In the genomic region with DNA sequence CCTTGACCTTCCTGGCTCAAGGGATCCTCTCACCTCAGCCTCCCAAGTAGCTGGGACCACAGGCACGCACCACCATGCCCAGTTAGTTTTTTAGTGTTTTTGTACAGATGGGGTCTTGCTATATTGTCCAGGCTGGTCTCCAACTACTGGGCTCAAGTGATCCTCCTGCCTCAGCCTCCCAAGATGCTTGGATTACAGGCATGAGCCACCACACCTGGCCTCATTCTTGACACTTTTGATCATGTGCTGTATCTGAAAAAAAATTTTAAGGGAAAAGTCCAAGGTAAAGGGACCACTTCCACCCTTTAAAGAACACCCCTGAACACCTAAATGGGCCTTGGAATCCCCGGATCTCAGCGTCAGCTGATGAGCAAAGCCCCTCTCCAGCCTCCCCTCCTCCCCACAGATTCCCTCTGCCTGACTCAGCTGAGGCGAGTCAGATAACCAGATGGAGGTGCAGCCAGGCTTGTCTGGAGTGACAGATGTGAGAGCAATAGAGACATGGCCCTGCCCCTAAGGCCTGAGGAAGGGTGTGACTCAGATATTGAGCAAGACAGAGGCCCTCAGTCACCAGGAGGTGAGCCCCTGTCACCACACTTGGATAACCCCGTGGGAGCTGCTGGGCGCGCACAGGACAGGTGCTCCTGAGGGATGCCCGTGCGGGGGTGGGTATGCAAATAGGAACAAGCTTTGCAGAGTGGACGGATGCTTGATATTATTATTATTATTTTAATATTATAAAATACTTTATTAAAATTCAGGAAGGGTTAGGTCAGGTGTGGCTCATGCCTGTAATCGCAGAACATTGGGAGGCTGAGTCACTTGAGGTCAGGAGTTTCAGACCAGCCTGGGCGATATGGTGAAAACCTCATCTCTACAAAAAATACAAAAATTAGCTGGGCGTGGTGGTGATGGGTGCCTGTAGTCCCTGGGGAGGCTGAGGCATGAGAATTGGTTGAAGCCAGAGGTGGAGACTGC, we compare ENCODE assay signal across 1 cellular context.
TF ChIP-seq lines count a peak whose summit lies in the region.

No MANE protein-coding gene starts in this region.

TF ChIP-seq in HEK293, 187 proteins besides CTCF, POLR2A, EP300 and RAD21 (continued from another document and continues in another):
- TF ChIP-seq ZNF692 (tag by site-specific recombination; IDR thresholded peaks at IDR 0.05) (no peak), SP7 (tag by site-specific recombination; IDR thresholded peaks at IDR 0.05) (peak; percentile 64; the same call in 1 of the 2 replicates), ZNF585B (tag by site-specific recombination; IDR thresholded peaks at IDR 0.05) (no peak), ZNF19 (tag by site-specific recombination; IDR thresholded peaks at IDR 0.05; ENCODE audit: low read depth) (no peak), MEIS1 (CRISPR knock-in tag; IDR thresholded peaks at IDR 0.05; ENCODE audit: borderline replicate concordance) (no peak), GLI2 (tag by site-specific recombination; IDR thresholded peaks at IDR 0.05; ENCODE audit: borderline replicate concordance, low read depth) (no peak), ZBTB1 (tag by site-specific recombination; IDR thresholded peaks at IDR 0.05) (no peak), ZNF660 (tag by site-specific recombination; IDR thresholded peaks at IDR 0.05) (peak; percentile 36; the same call in 1 of the 2 replicates), ZNF404 (tag by site-specific recombination; IDR thresholded peaks at IDR 0.05) (no peak), ZNF335 (tag by site-specific recombination; conservative IDR thresholded peaks at IDR 0.05) (peak; percentile 61), PRDM4 (tag by site-specific recombination; IDR thresholded peaks at IDR 0.05) (no peak), ZNF366 (tag by site-specific recombination; conservative IDR thresholded peaks at IDR 0.05) (peak; percentile 86), SCRT2 (tag by site-specific recombination; IDR thresholded peaks at IDR 0.05) (no peak), ZNF645 (tag by site-specific recombination; IDR thresholded peaks at IDR 0.05) (no peak), ZBTB8A (tag by site-specific recombination; IDR thresholded peaks at IDR 0.05) (no peak), KLF1 (tag by site-specific recombination; IDR thresholded peaks at IDR 0.05) (peak; percentile 44), SP2 (tag by site-specific recombination; IDR thresholded peaks at IDR 0.05) (peak; percentile 40), ZNF121 (tag by site-specific recombination; IDR thresholded peaks at IDR 0.05) (peak; percentile 99), ZFP37 (tag by site-specific recombination; IDR thresholded peaks at IDR 0.05) (no peak), ZNF416 (tag by site-specific recombination; IDR thresholded peaks at IDR 0.05) (no peak), ZNF394 (tag by site-specific recombination; IDR thresholded peaks at IDR 0.05; ENCODE audit: borderline replicate concordance) (peak; percentile 59), ZNF138 (tag by site-specific recombination; IDR thresholded peaks at IDR 0.05; ENCODE audit: borderline replicate concordance) (no peak), ZEB2 (tag by site-specific recombination; IDR thresholded peaks at IDR 0.05) (0 out of 2 replicates have a peak, but pooled peaks have one; percentile 21), ZNF423 (tag by site-specific recombination; IDR thresholded peaks at IDR 0.05) (no peak), ZNF223 (tag by site-specific recombination; IDR thresholded peaks at IDR 0.05) (no peak), ZNF621 (tag by site-specific recombination; IDR thresholded peaks at IDR 0.05) (no peak), WT1 (tag by site-specific recombination; IDR thresholded peaks at IDR 0.05) (0 out of 2 replicates have a peak, but pooled peaks have one; percentile 23), ZNF174 (tag by site-specific recombination; IDR thresholded peaks at IDR 0.05) (no peak), TRIM28 (IDR thresholded peaks at IDR 0.05; ENCODE audit: borderline replicate concordance, low read length) (no peak), ZBTB17 (tag by site-specific recombination; IDR thresholded peaks at IDR 0.05) (peak; percentile 80), ZNF10 (tag by site-specific recombination; IDR thresholded peaks at IDR 0.05) (no peak)
- TF ChIP-seq, protein P1, sequence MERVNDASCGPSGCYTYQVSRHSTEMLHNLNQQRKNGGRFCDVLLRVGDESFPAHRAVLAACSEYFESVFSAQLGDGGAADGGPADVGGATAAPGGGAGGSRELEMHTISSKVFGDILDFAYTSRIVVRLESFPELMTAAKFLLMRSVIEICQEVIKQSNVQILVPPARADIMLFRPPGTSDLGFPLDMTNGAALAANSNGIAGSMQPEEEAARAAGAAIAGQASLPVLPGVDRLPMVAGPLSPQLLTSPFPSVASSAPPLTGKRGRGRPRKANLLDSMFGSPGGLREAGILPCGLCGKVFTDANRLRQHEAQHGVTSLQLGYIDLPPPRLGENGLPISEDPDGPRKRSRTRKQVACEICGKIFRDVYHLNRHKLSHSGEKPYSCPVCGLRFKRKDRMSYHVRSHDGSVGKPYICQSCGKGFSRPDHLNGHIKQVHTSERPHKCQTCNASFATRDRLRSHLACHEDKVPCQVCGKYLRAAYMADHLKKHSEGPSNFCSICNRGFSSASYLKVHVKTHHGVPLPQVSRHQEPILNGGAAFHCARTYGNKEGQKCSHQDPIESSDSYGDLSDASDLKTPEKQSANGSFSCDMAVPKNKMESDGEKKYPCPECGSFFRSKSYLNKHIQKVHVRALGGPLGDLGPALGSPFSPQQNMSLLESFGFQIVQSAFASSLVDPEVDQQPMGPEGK (tag by site-specific recombination; IDR thresholded peaks at IDR 0.05) = peak; percentile 62; the same call in 1 of the 2 replicates
- TF ChIP-seq, protein P2, sequence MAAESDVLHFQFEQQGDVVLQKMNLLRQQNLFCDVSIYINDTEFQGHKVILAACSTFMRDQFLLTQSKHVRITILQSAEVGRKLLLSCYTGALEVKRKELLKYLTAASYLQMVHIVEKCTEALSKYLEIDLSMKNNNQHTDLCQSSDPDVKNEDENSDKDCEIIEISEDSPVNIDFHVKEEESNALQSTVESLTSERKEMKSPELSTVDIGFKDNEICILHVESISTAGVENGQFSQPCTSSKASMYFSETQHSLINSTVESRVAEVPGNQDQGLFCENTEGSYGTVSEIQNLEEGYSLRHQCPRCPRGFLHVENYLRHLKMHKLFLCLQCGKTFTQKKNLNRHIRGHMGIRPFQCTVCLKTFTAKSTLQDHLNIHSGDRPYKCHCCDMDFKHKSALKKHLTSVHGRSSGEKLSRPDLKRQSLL (tag by site-specific recombination; IDR thresholded peaks at IDR 0.05) = no peak
- TF ChIP-seq, protein P3, sequence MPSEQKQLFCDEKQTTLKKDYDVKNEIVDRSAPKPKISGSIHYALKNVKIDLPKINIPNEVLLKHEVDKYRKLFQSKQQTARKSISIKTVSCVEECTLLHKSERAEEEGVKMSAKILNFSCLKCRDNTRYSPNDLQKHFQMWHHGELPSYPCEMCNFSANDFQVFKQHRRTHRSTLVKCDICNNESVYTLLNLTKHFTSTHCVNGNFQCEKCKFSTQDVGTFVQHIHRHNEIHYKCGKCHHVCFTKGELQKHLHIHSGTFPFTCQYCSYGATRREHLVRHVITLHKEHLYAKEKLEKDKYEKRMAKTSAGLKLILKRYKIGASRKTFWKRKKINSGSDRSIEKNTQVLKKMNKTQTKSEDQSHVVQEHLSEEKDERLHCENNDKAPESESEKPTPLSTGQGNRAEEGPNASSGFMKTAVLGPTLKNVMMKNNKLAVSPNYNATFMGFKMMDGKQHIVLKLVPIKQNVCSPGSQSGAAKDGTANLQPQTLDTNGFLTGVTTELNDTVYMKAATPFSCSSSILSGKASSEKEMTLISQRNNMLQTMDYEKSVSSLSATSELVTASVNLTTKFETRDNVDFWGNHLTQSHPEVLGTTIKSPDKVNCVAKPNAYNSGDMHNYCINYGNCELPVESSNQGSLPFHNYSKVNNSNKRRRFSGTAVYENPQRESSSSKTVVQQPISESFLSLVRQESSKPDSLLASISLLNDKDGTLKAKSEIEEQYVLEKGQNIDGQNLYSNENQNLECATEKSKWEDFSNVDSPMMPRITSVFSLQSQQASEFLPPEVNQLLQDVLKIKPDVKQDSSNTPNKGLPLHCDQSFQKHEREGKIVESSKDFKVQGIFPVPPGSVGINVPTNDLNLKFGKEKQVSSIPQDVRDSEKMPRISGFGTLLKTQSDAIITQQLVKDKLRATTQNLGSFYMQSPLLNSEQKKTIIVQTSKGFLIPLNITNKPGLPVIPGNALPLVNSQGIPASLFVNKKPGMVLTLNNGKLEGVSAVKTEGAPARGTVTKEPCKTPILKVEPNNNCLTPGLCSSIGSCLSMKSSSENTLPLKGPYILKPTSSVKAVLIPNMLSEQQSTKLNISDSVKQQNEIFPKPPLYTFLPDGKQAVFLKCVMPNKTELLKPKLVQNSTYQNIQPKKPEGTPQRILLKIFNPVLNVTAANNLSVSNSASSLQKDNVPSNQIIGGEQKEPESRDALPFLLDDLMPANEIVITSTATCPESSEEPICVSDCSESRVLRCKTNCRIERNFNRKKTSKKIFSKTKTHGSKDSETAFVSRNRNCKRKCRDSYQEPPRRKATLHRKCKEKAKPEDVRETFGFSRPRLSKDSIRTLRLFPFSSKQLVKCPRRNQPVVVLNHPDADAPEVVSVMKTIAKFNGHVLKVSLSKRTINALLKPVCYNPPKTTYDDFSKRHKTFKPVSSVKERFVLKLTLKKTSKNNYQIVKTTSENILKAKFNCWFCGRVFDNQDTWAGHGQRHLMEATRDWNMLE (tag by site-specific recombination; conservative IDR thresholded peaks at IDR 0.05; ENCODE audit: low read depth) = no peak
- TF ChIP-seq, protein P4, sequence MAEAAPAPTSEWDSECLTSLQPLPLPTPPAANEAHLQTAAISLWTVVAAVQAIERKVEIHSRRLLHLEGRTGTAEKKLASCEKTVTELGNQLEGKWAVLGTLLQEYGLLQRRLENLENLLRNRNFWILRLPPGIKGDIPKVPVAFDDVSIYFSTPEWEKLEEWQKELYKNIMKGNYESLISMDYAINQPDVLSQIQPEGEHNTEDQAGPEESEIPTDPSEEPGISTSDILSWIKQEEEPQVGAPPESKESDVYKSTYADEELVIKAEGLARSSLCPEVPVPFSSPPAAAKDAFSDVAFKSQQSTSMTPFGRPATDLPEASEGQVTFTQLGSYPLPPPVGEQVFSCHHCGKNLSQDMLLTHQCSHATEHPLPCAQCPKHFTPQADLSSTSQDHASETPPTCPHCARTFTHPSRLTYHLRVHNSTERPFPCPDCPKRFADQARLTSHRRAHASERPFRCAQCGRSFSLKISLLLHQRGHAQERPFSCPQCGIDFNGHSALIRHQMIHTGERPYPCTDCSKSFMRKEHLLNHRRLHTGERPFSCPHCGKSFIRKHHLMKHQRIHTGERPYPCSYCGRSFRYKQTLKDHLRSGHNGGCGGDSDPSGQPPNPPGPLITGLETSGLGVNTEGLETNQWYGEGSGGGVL (tag by site-specific recombination; IDR thresholded peaks at IDR 0.05) = 0 out of 2 replicates have a peak, but pooled peaks have one; percentile 12
- TF ChIP-seq, protein P5, sequence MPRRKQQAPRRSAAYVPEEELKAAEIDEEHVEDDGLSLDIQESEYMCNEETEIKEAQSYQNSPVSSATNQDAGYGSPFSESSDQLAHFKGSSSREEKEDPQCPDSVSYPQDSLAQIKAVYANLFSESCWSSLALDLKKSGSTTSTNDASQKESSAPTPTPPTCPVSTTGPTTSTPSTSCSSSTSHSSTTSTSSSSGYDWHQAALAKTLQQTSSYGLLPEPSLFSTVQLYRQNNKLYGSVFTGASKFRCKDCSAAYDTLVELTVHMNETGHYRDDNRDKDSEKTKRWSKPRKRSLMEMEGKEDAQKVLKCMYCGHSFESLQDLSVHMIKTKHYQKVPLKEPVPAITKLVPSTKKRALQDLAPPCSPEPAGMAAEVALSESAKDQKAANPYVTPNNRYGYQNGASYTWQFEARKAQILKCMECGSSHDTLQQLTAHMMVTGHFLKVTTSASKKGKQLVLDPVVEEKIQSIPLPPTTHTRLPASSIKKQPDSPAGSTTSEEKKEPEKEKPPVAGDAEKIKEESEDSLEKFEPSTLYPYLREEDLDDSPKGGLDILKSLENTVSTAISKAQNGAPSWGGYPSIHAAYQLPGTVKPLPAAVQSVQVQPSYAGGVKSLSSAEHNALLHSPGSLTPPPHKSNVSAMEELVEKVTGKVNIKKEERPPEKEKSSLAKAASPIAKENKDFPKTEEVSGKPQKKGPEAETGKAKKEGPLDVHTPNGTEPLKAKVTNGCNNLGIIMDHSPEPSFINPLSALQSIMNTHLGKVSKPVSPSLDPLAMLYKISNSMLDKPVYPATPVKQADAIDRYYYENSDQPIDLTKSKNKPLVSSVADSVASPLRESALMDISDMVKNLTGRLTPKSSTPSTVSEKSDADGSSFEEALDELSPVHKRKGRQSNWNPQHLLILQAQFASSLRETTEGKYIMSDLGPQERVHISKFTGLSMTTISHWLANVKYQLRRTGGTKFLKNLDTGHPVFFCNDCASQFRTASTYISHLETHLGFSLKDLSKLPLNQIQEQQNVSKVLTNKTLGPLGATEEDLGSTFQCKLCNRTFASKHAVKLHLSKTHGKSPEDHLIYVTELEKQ (tag by site-specific recombination; IDR thresholded peaks at IDR 0.05; ENCODE audit: borderline replicate concordance) = peak; percentile 28; the same call in 1 of the 2 replicates
